10 cellular contexts compared by ENCODE assay signal in the genomic region with DNA sequence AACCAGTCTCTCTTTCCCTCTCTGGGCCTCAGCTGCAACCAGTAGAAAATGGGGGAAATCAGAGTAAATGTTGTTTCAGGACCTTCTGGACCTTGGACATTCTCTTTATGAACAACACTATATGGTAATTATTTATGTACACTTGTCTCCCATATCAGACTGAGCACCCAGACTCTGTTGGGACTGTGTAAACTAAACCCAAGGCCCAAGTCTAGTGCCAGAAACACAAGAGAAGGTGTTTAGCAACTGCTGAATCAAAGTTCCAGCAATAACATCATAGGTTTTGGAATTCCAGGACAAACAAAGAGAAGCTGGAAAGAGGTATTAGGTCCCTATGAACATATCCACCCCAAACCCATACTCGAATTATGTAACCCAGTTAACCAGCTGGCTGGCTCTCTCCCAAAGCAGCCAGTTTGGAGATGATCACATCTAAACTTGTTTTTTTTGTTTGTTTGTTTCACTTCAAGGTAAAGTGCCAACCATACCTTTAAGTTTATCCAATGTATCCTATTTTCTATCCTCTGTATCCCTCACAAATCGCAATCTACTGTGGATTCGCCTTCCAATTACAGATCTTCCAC. TPM values are rescaled to one million over a fixed set of nuclear protein-coding genes. Genes with fewer than 3 reads are reported as not detected.
DNase-seq lines count a peak whose midpoint lies in the region; ATAC-seq and TF ChIP-seq lines count a peak whose summit lies in the region.
"Had no signal": no experiment of that assay in that cellular context is flagged by ENCODE, and none has a peak within 500 bp of the region (broad histone marks: within the 10 kb centered on the region; RNA-seq: fewer than 3 reads in every experiment).

No MANE protein-coding gene starts in this region.

- peak overlapping the region in 1 of 4 donors; percentile 91 for H3K4me3 ChIP-seq in transverse colon

- no peak for ATAC-seq in activated naive CD8-positive, alpha-beta T cell treated with anti-CD3 and anti-CD28 coated beads, Interleukin-2, amount 10 ng/mL, durations not matched to agents 7 days and 5 days (ENCODE audit: low read depth)
- no peak for ATAC-seq in memory B cell (ENCODE audit: low read depth)
- no peak for ATAC-seq in HG02588 (IDR thresholded peaks at IDR 0.05; ENCODE audit: unreplicated experiment)
- no peak for ATAC-seq in esophagus mucosa

- 88 to 100% methylated on average over 2 to 3 of the region's 3 CpGs for WGBS in transverse colon (ENCODE audit: low coverage in 1 of 2), 2 donors

- TF ChIP-seq POLR2A in transverse colon (IDR thresholded peaks at IDR 0.05), result no peak

- peaks cover 4 to 44% (median 20%) of the 10 kb centered on the region in 4 donors for H3K4me1 ChIP-seq in transverse colon

- in situ Hi-C loops in transverse colon (cut with MboI; ENCODE audit: low pct_ligation_motif_present in 1 of 4, low pct_unique_long_range_greater_than_20kb in 1 of 4, low sequenced_read_pairs in 3 of 4), result loop anchor here in 3 of 4 donors (10.0 to 25.0 kb wide), 4 partner anchors 53 to 335 kb away; no protein-coding TSS in a partner anchor

- H3K9me3 Mint-ChIP-seq in activated naive CD4-positive, alpha-beta T cell treated with anti-CD3 and anti-CD28 coated beads, Interleukin-2, amount 50 U/mL, for 24 hours, result no peaks in the 10 kb centered on the region
- H3K9me3 Mint-ChIP-seq in activated naive CD8-positive, alpha-beta T cell treated with anti-CD3 and anti-CD28 coated beads, Interleukin-2, amount 10 ng/mL, durations not matched to agents 7 days and 5 days, result no peaks in the 10 kb centered on the region
- no peaks in the 10 kb centered on the region for H3K9me3 Mint-ChIP-seq in memory B cell
- H3K9me3 Mint-ChIP-seq: stimulated activated naive CD8-positive, alpha-beta T cell treated with anti-CD3 and anti-CD28 coated beads, Interleukin-15, amount 100 ng/mL, for 72 hours had no signal

- no peaks in the 10 kb centered on the region for H3K36me3 ChIP-seq in transverse colon

- TF ChIP-seq EP300 in transverse colon (IDR thresholded peaks at IDR 0.05; ENCODE audit: low read depth), result no peak

- POLR2A ChIA-PET in activated naive CD8-positive, alpha-beta T cell treated with anti-CD3 and anti-CD28 coated beads, Interleukin-2, amount 10 ng/mL, durations not matched to agents 7 days and 5 days (lab: Charles Lee), result interaction anchor here (0.6 to 2.4 kb wide), 4 partner anchors 84 to 725 kb away, joined by 3 to 8 read pairs (median 3); no protein-coding TSS in a partner anchor

- no peak for DNase-seq in activated naive CD4-positive, alpha-beta T cell (lab: John Stamatoyannopoulos, UW)
- no peak for DNase-seq in activated naive CD8-positive, alpha-beta T cell treated with anti-CD3 and anti-CD28 coated beads, Interleukin-2, amount 10 ng/mL, durations not matched to agents 7 days and 5 days
- no peak for DNase-seq in memory B cell (ENCODE audit: low spot score in 2 of 2)
- no peak for DNase-seq in transverse colon
- no peak for DNase-seq in HT-29 (ENCODE audit: low spot score)
- DNase-seq: NCI-H1092 treated with DMSO at 0.1 percent for 48 hours; stimulated activated naive CD8-positive, alpha-beta T cell treated with anti-CD3 and anti-CD28 coated beads, Interleukin-15, amount 100 ng/mL, for 72 hours had no signal

- H3K4me3 Mint-ChIP-seq in activated naive CD4-positive, alpha-beta T cell treated with anti-CD3 and anti-CD28 coated beads, Interleukin-2, amount 50 U/mL, for 24 hours, result peak overlapping the region; percentile 86
- H3K4me3 Mint-ChIP-seq in activated naive CD8-positive, alpha-beta T cell treated with anti-CD3 and anti-CD28 coated beads, Interleukin-2, amount 10 ng/mL, durations not matched to agents 7 days and 5 days, result peak overlapping the region; percentile 90
- peak overlapping the region; percentile 12 for H3K4me3 Mint-ChIP-seq in memory B cell

- H3K27me3 ChIP-seq in transverse colon, result no peaks in the 10 kb centered on the region

- H3K9me3 ChIP-seq in transverse colon, result no peaks in the 10 kb centered on the region

- no peaks in the 10 kb centered on the region for H3K36me3 Mint-ChIP-seq in activated naive CD4-positive, alpha-beta T cell treated with anti-CD3 and anti-CD28 coated beads, Interleukin-2, amount 50 U/mL, for 24 hours
- H3K36me3 Mint-ChIP-seq in activated naive CD8-positive, alpha-beta T cell treated with anti-CD3 and anti-CD28 coated beads, Interleukin-2, amount 10 ng/mL, durations not matched to agents 7 days and 5 days, result peaks cover 5% of the 10 kb centered on the region
- H3K36me3 Mint-ChIP-seq in memory B cell, result peaks cover 5% of the 10 kb centered on the region

- TF ChIP-seq CTCF in transverse colon (IDR thresholded peaks at IDR 0.05), result no peak

- intact Hi-C loops in transverse colon (cut with DNase I; ENCODE audit: low total_unique reads), result loop anchor here (10.0 kb wide), 1 partner anchor 83 kb away; no protein-coding TSS in a partner anchor

- peak overlapping the region; percentile 97 for H3K27ac Mint-ChIP-seq in activated naive CD4-positive, alpha-beta T cell treated with anti-CD3 and anti-CD28 coated beads, Interleukin-2, amount 50 U/mL, for 24 hours
- H3K27ac Mint-ChIP-seq in activated naive CD8-positive, alpha-beta T cell treated with anti-CD3 and anti-CD28 coated beads, Interleukin-2, amount 10 ng/mL, durations not matched to agents 7 days and 5 days, result no peak overlapping the region
- peak overlapping the region; percentile 96 for H3K27ac Mint-ChIP-seq in memory B cell

- peaks cover 40% of the 10 kb centered on the region for H3K4me1 Mint-ChIP-seq in activated naive CD4-positive, alpha-beta T cell treated with anti-CD3 and anti-CD28 coated beads, Interleukin-2, amount 50 U/mL, for 24 hours
- peaks cover 27% of the 10 kb centered on the region for H3K4me1 Mint-ChIP-seq in activated naive CD8-positive, alpha-beta T cell treated with anti-CD3 and anti-CD28 coated beads, Interleukin-2, amount 10 ng/mL, durations not matched to agents 7 days and 5 days
- H3K4me1 Mint-ChIP-seq in memory B cell, result peaks cover 20% of the 10 kb centered on the region

- peak overlapping the region; percentile 99 to 100 (median 99) for H3K27ac ChIP-seq in transverse colon

- H3K27me3 Mint-ChIP-seq in activated naive CD4-positive, alpha-beta T cell treated with anti-CD3 and anti-CD28 coated beads, Interleukin-2, amount 50 U/mL, for 24 hours, result no peaks in the 10 kb centered on the region
- H3K27me3 Mint-ChIP-seq in activated naive CD8-positive, alpha-beta T cell treated with anti-CD3 and anti-CD28 coated beads, Interleukin-2, amount 10 ng/mL, durations not matched to agents 7 days and 5 days, result no peaks in the 10 kb centered on the region
- H3K27me3 Mint-ChIP-seq in memory B cell, result no peaks in the 10 kb centered on the region
- H3K27me3 Mint-ChIP-seq: stimulated activated naive CD8-positive, alpha-beta T cell treated with anti-CD3 and anti-CD28 coated beads, Interleukin-15, amount 100 ng/mL, for 72 hours had no signal

RNA-seq across cellular contexts. Expression of a gene that starts 1.9 kb away (rescaled TPM):
- 10 to 100 TPM; 54.5 to 55.5 TPM for total RNA-seq in activated naive CD8-positive, alpha-beta T cell treated with anti-CD3 and anti-CD28 coated beads, Interleukin-2, amount 10 ng/mL, durations not matched to agents 7 days and 5 days
- total RNA-seq in transverse colon (10 to 100 TPM; 13.8 to 86.8 (median 25.1) TPM), esophagus mucosa (15.5 TPM)
- total RNA-seq in HT-29 (2014; rRNA removed; shearing (Covaris generic)), result 3.8 and 3.9 TPM in 2 replicates

Comparison
In these comparisons a context has a peak if more than half of its experiments do, and no peak if none do; other contexts are left out.
1. H3K4me3 Mint-ChIP-seq: peak in every context shown above with its lines; median percentile 90 in activated naive CD8-positive, alpha-beta T cell treated with anti-CD3 and anti-CD28 coated beads, Interleukin-2, amount 10 ng/mL, durations not matched to agents 7 days and 5 days; 86 in activated naive CD4-positive, alpha-beta T cell treated with anti-CD3 and anti-CD28 coated beads, Interleukin-2, amount 50 U/mL, for 24 hours; 12 in memory B cell.